8 cellular contexts compared by ENCODE assay signal in the genomic region with DNA sequence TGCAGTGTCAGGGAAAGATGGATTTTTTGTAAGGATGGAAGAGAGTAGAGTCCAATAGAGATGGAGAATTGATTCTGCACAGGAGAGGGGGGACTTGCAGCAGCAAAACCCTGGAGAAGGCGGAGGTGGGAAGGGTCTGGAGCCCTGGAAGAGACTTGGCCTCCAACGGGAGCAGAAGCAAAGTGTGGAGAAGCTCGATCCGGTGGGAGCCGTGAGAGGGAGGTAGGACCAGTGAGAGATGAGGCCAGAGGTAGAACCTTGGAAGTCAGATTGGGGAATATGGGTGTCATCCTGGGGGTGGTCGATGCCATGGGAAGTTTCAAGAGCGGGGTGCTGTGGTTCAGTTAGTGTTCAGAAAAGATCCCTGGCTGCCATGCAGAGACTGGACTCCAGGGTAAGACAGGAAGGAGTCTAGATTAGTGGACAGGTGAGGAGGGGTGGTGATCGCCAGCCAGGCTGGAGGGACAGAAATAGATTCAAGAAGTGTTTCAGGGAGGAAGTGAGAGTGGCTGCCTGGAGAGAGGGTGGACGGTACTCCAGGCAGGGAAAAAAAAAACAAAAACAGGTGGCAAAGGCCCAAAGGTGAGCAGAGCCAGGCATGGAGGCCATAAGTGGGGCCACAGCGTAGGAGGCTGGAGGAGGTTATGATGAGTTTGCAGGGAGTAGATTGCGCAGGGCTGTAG. TPM values are rescaled to one million over a fixed set of nuclear protein-coding genes. Genes with fewer than 3 reads are reported as not detected.
DNase-seq lines count a peak whose midpoint lies in the region; ATAC-seq, FAIRE-seq and TF ChIP-seq lines count a peak whose summit lies in the region.

No MANE protein-coding gene starts in this region.

- intact Hi-C loops in colonic mucosa (cut with DNase I): loop anchor here (5.0 kb wide), 1 partner anchor 67 kb away; no protein-coding TSS in a partner anchor

- no peaks in the 10 kb centered on the region for H3K36me3 ChIP-seq in colonic mucosa

- DNase-seq in GM12892 (ENCODE audit: insufficient read length) (no peak), NCI-H2029 treated with DMSO at 0.1 percent for 48 hours (lab: John Stamatoyannopoulos, UW) (peak; percentile 16), colonic mucosa (no peak), progenitor cell of endocrine pancreas (ENCODE audit: low spot score, unreplicated experiment) (no peak), NCI-H774 (lab: John Stamatoyannopoulos, UW) (no peak)
- no peak for DNase-seq in activated effector memory CD4-positive, alpha-beta T cell treated with Interleukin-2 at 50 U/mL for 16 hours

- no peak for TF ChIP-seq CTCF in colonic mucosa (IDR thresholded peaks at IDR 0.05)
- no peak for TF ChIP-seq CTCF in progenitor cell of endocrine pancreas (IDR thresholded peaks at IDR 0.05; ENCODE audit: unreplicated experiment)

- peak overlapping the region; percentile 54 to 60 for H3K9ac ChIP-seq in colonic mucosa (ENCODE audit: low read depth in 2 of 2, low read length in 2 of 2)

- no peak for ATAC-seq in GM19351 (IDR thresholded peaks at IDR 0.05; ENCODE audit: unreplicated experiment)
- ATAC-seq in GM21360 (IDR thresholded peaks at IDR 0.05; ENCODE audit: unreplicated experiment): no peak

- no peak overlapping the region for H3K4me3 Mint-ChIP-seq in progenitor cell of endocrine pancreas (ENCODE audit: low read depth)

- H3K36me3 Mint-ChIP-seq in progenitor cell of endocrine pancreas (ENCODE audit: insufficient read depth): peaks cover 8% of the 10 kb centered on the region

- H3K9me3 Mint-ChIP-seq in progenitor cell of endocrine pancreas (ENCODE audit: low read depth): no peaks in the 10 kb centered on the region

- H3K4me1 ChIP-seq in colonic mucosa: peaks cover 37% of the 10 kb centered on the region

- H3K27ac Mint-ChIP-seq in progenitor cell of endocrine pancreas: peak overlapping the region; percentile 45

- FAIRE-seq in GM12892 (lab: Jason Lieb, UNC): peak; percentile 44

- no peak for TF ChIP-seq POLR2A in GM12892 (IDR thresholded peaks at IDR 0.05; ENCODE audit: low read depth, low read length)

- H3K9me3 ChIP-seq in colonic mucosa: no peaks in the 10 kb centered on the region

- H3K27me3 ChIP-seq in colonic mucosa: no peaks in the 10 kb centered on the region

- peaks cover 20% of the 10 kb centered on the region for H3K4me1 Mint-ChIP-seq in progenitor cell of endocrine pancreas (ENCODE audit: low read depth)

- peak overlapping the region; percentile 70 for H3K27ac ChIP-seq in colonic mucosa

- H3K4me3 ChIP-seq in colonic mucosa: no peak overlapping the region

- H3K27me3 Mint-ChIP-seq in progenitor cell of endocrine pancreas: no peaks in the 10 kb centered on the region

RNA-seq across cellular contexts. Expression of a gene that starts 2.6 kb away (rescaled TPM):
- 53.9 TPM for polyA plus RNA-seq in GM12892 (2012; ENCODE audit: missing spikeins)
- 10 to 100 TPM; 46.0 to 87.5 TPM for total RNA-seq in colonic mucosa
- 97.8 and 102 TPM in 2 replicates for total RNA-seq in progenitor cell of endocrine pancreas

RNA-seq across cellular contexts. Expression of a gene that starts 52.6 kb away (rescaled TPM):
- polyA plus RNA-seq in GM12892 (2012; ENCODE audit: missing spikeins): not detected
- total RNA-seq in colonic mucosa: 1 to 10 TPM; 5.7 to 7.1 TPM
- total RNA-seq in progenitor cell of endocrine pancreas: 31.1 and 37.6 TPM in 2 replicates
